ENCODE assay signal across 13 cellular contexts in the genomic region with DNA sequence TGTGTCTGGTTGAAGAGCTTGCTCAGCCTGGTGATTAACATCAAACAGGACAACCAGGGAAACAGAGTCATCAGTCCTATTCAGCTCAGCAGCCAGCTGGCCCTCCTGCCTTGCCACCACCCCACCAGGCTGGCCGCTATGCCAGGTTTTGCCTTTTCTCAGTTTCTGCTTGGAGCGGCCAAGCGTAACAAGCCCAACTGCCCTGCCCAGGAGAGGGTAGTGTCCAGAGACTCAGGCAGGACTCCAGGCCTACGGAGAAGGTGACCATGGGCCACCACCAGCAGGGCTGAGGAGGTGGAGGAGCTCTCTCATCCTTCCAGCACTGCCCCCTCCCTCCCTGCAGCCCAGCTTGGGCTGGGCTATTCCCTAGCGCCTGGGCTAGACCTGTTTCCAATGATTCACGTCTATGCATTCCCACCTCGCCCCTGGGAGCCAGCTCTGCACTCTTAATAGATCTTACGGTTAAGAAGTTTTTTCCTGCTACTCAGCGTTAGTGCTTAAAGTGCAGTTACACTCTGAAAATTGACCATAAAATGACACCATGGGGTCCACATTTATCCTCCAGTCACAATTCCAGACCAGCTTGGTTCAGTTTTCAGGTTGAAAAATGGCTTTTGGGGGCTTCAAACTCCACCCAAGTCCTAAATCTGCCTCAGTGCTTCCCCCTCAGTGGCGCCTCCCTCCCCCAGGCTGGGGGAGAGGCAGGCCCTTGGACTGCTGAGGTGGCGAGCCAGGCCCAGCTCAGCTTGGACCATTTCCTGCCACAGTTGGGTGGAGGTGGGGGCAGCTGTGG.
"Had no signal": no experiment of that assay in that cellular context is flagged by ENCODE, and none has a peak within 500 bp of the region (broad histone marks: within the 10 kb centered on the region; RNA-seq: fewer than 3 reads in every experiment).

No MANE protein-coding gene starts in this region.

- DNase-seq: activated CD4-positive, alpha-beta T cell treated with anti-CD3 and anti-CD28 coated beads for 36 hours; activated CD4-positive, alpha-beta T cell treated with anti-CD3 and anti-CD28 coated beads, Interleukin-2, amount 50 U/mL, for 48 hours; effector memory CD8-positive, alpha-beta T cell; left lung; stimulated activated CD4-positive, alpha-beta T cell treated with anti-CD3 and anti-CD28 coated beads, Interleukin-12 subunit alpha, Interleukin-12 subunit beta, amount 100 ng/mL, for 4 hours; stimulated activated CD4-positive, alpha-beta T cell treated with anti-CD3 and anti-CD28 coated beads, Interleukin-1b, Interleukin-23, amount 100 ng/mL, for 48 hours; stimulated activated CD8-positive, alpha-beta memory T cell treated with anti-CD3 and anti-CD28 coated beads, Interleukin-4, amount 100 ng/mL, for 48 hours; stimulated activated naive CD4-positive, alpha-beta T cell had no signal

- ATAC-seq: activated CD4-positive, alpha-beta T cell treated with anti-CD3 and anti-CD28 coated beads for 36 hours; effector memory CD8-positive, alpha-beta T cell; left lung; natural killer cell treated with Interleukin-12 subunit alpha and Interleukin-12 subunit beta and Interleukin-15 and Interleukin-18, amount 100 ng/mL, for 72 hours had no signal

- H3K36me3 Mint-ChIP-seq: activated naive CD8-positive, alpha-beta T cell; mesothelial cell of epicardium; natural killer cell treated with Interleukin-12 subunit alpha and Interleukin-12 subunit beta and Interleukin-15 and Interleukin-18, amount 100 ng/mL, for 72 hours had no signal

- H3K27me3 ChIP-seq: left lung had no signal

- H3K27ac Mint-ChIP-seq: activated CD4-positive, alpha-beta T cell treated with anti-CD3 and anti-CD28 coated beads for 36 hours; activated naive CD8-positive, alpha-beta T cell; activated T-helper 1 cell treated with anti-CD3 and anti-CD28 coated beads, Interleukin-12 subunit alpha, Interleukin-12 subunit beta, Interleukin-2, Interleukin-4 antibody, amounts not matched to agents 30 ng/mL and 10 ng/mL and 1 ng/mL, durations not matched to agents 14 hours and 24 hours and 36 hours; effector memory CD8-positive, alpha-beta T cell; mesothelial cell of epicardium; natural killer cell treated with Interleukin-12 subunit alpha and Interleukin-12 subunit beta and Interleukin-15 and Interleukin-18, amount 100 ng/mL, for 72 hours had no signal

- H3K9me3 Mint-ChIP-seq: activated T-helper 1 cell treated with anti-CD3 and anti-CD28 coated beads, Interleukin-12 subunit alpha, Interleukin-12 subunit beta, Interleukin-2, Interleukin-4 antibody, amounts not matched to agents 30 ng/mL and 10 ng/mL and 1 ng/mL, durations not matched to agents 14 hours and 24 hours and 36 hours; effector memory CD8-positive, alpha-beta T cell; mesothelial cell of epicardium; natural killer cell treated with Interleukin-12 subunit alpha and Interleukin-12 subunit beta and Interleukin-15 and Interleukin-18, amount 100 ng/mL, for 72 hours had no signal

- H3K4me3 ChIP-seq: left lung had no signal

- H3K9me3 ChIP-seq: left lung had no signal

- H3K36me3 ChIP-seq: left lung had no signal

- H3K27ac ChIP-seq: left lung had no signal

- H3K4me3 Mint-ChIP-seq: activated CD4-positive, alpha-beta T cell treated with anti-CD3 and anti-CD28 coated beads for 36 hours; activated naive CD8-positive, alpha-beta T cell; activated T-helper 1 cell treated with anti-CD3 and anti-CD28 coated beads, Interleukin-12 subunit alpha, Interleukin-12 subunit beta, Interleukin-2, Interleukin-4 antibody, amounts not matched to agents 30 ng/mL and 10 ng/mL and 1 ng/mL, durations not matched to agents 14 hours and 24 hours and 36 hours; effector memory CD8-positive, alpha-beta T cell; mesothelial cell of epicardium; natural killer cell treated with Interleukin-12 subunit alpha and Interleukin-12 subunit beta and Interleukin-15 and Interleukin-18, amount 100 ng/mL, for 72 hours had no signal

- H3K4me1 Mint-ChIP-seq: activated CD4-positive, alpha-beta T cell treated with anti-CD3 and anti-CD28 coated beads for 36 hours had no signal

- H3K27me3 Mint-ChIP-seq: activated naive CD8-positive, alpha-beta T cell; progenitor cell of endocrine pancreas had no signal
